ENCODE assay signal across 8 cellular contexts in genomic region chr7:102682560-102682959, GRCh38. TPM values are rescaled to one million over a fixed set of nuclear protein-coding genes. Genes with fewer than 3 reads are reported as not detected.
"Had no signal": no experiment of that assay in that cellular context is flagged by ENCODE, and none has a peak within 500 bp of the region (broad histone marks: within the 10 kb centered on the region; RNA-seq: fewer than 3 reads in every experiment).

No MANE protein-coding gene starts in this region.

RNA-seq across cellular contexts. Expression of gene SPDYE2B, which starts 32.4 kb away (rescaled TPM):
- total RNA-seq: LHCN-M2, MCF 10A, NCI-H460, OCI-LY7, Peyer's patch, Right ventricle myocardium inferior, SJCRH30, SK-MEL-5 had no signal
